Comparison of ENCODE assay signal across 19 cellular contexts in the genomic region with DNA sequence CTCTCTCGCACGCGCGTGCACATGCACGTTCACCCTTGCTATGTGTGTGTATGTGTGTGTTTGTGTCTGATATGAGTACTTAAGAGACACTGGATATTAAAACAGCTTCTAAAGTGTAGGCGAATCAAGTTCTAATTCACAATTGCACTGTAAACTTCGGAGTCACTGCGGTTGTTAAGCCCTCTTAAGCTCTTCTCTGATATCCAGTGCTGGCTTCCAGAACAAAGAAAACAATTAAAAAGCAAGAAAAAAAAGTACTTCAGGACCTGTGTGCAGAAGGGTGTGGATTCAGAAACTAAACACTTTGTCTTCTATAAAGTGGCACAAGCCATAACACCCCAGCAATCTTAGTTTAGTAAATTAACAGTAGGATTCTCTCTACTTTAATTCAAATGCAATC.
DNase-seq lines count a peak whose midpoint lies in the region; TF ChIP-seq lines count a peak whose summit lies in the region.
"Had no signal": no experiment of that assay in that cellular context is flagged by ENCODE, and none has a peak within 500 bp of the region (broad histone marks: within the 10 kb centered on the region; RNA-seq: fewer than 3 reads in every experiment).

No MANE protein-coding gene starts in this region.

- no peak overlapping the region for H3K4me3 ChIP-seq in cardiac muscle cell
- no peak overlapping the region for H3K4me3 ChIP-seq in right atrium auricular region
- H3K4me3 ChIP-seq in vagina = no peak overlapping the region
- H3K4me3 ChIP-seq: BLaER1 treated with 17β-estradiol and CSF1 and Interleukin-3, amounts not matched to agents 10 nM and 100 nM; GM12878; PC-9 had no signal

- no peaks in the 10 kb centered on the region for H3K27me3 Mint-ChIP-seq in mesothelial cell of epicardium (ENCODE audit: low read depth)
- no peaks in the 10 kb centered on the region for H3K27me3 Mint-ChIP-seq in T-helper 2 cell treated with Interferon-gamma antibody and Interleukin-4, amounts not matched to agents 5 μg/mL and 100 μg/mL, for 36 hours (ENCODE audit: low read depth)
- H3K27me3 Mint-ChIP-seq: CD8-positive, alpha-beta memory T cell had no signal

- peak overlapping the region; percentile 63 for H3K27ac Mint-ChIP-seq in mesothelial cell of epicardium
- H3K27ac Mint-ChIP-seq in T-helper 2 cell treated with Interferon-gamma antibody and Interleukin-4, amounts not matched to agents 5 μg/mL and 100 μg/mL, for 36 hours = no peak overlapping the region

- TF ChIP-seq POLR2A in vagina (IDR thresholded peaks at IDR 0.05) = no peak

- H3K4me1 ChIP-seq in cardiac muscle cell (ENCODE audit: low read depth) (peaks cover 26% of the 10 kb centered on the region), right atrium auricular region (no peaks in the 10 kb centered on the region), vagina (no peaks in the 10 kb centered on the region)
- H3K4me1 ChIP-seq: BLaER1 treated with 17β-estradiol and CSF1 and Interleukin-3, amounts not matched to agents 10 nM and 100 nM had no signal

- H3K9me3 Mint-ChIP-seq in mesothelial cell of epicardium = no peaks in the 10 kb centered on the region
- peaks cover 12% of the 10 kb centered on the region for H3K9me3 Mint-ChIP-seq in T-helper 2 cell treated with Interferon-gamma antibody and Interleukin-4, amounts not matched to agents 5 μg/mL and 100 μg/mL, for 36 hours

- DNase-seq in cardiac muscle cell (ENCODE audit: low read depth in 1 of 2, low spot score in 1 of 2) (no peak), right atrium auricular region (ENCODE audit: low spot score) (no peak), mesothelial cell of epicardium (ENCODE audit: low spot score in 2 of 2, unreplicated experiment in 2 of 2) (no peak), GM13976 (ENCODE audit: low spot score) (no peak), vagina (ENCODE audit: extremely low spot score in 2 of 2) (no peak)
- DNase-seq in T-helper 2 cell treated with Interferon-gamma antibody and Interleukin-4, amounts not matched to agents 5 μg/mL and 100 μg/mL, for 36 hours (ENCODE audit: low spot score) = no peak
- DNase-seq: CD8-positive, alpha-beta memory T cell; GDM1; IMR-90; Karpas-422; MM.1S; NCI-H1092 treated with DMSO at 0.1 percent for 48 hours; NCI-H1694 treated with DMSO at 0.1 percent for 48 hours; NCI-H2171 treated with DMSO at 0.1 percent for 48 hours; NCI-H446 treated with DMSO at 0.1 percent for 48 hours; PC-9 had no signal

- peak overlapping the region; percentile 31 for H3K27ac ChIP-seq in cardiac muscle cell
- H3K27ac ChIP-seq in right atrium auricular region = no peak overlapping the region
- H3K27ac ChIP-seq in adipose tissue (ENCODE audit: low read depth, low read length) = peak overlapping the region; percentile 0
- no peak overlapping the region for H3K27ac ChIP-seq in vagina
- H3K27ac ChIP-seq: BLaER1 treated with 17β-estradiol and CSF1 and Interleukin-3, amounts not matched to agents 10 nM and 100 nM; PC-9 had no signal

- peaks cover 51% of the 10 kb centered on the region for H3K4me1 Mint-ChIP-seq in mesothelial cell of epicardium
- H3K4me1 Mint-ChIP-seq in T-helper 2 cell treated with Interferon-gamma antibody and Interleukin-4, amounts not matched to agents 5 μg/mL and 100 μg/mL, for 36 hours (ENCODE audit: low read depth) = no peaks in the 10 kb centered on the region
- H3K4me1 Mint-ChIP-seq: CD8-positive, alpha-beta memory T cell had no signal

- H3K36me3 ChIP-seq in cardiac muscle cell (no peaks in the 10 kb centered on the region), right atrium auricular region (no peaks in the 10 kb centered on the region), vagina (no peaks in the 10 kb centered on the region)
- H3K36me3 ChIP-seq: BLaER1 treated with 17β-estradiol and CSF1 and Interleukin-3, amounts not matched to agents 10 nM and 100 nM had no signal

- in situ Hi-C loops in GM13976 (cut with MboI; ENCODE audit: low sequenced_read_pairs, unreplicated experiment) = no loop called here

- TF ChIP-seq CTCF in cardiac muscle cell (IDR thresholded peaks at IDR 0.05; ENCODE audit: low read depth, low read length) = no peak
- TF ChIP-seq CTCF in right atrium auricular region (IDR thresholded peaks at IDR 0.05) = no peak
- TF ChIP-seq CTCF in mesothelial cell of epicardium (IDR thresholded peaks at IDR 0.05; ENCODE audit: unreplicated experiment) = no peak
- TF ChIP-seq CTCF in GM13976 (IDR thresholded peaks at IDR 0.05; ENCODE audit: borderline replicate concordance, control extremely low read depth, extremely low read depth, insufficient read depth, missing control alignments) = no peak
- TF ChIP-seq CTCF in vagina (IDR thresholded peaks at IDR 0.05) = no peak

- H3K9me3 ChIP-seq in cardiac muscle cell (ENCODE audit: low read depth) (no peaks in the 10 kb centered on the region), right atrium auricular region (no peaks in the 10 kb centered on the region), vagina (no peaks in the 10 kb centered on the region)
- H3K9me3 ChIP-seq: BLaER1 treated with 17β-estradiol and CSF1 and Interleukin-3, amounts not matched to agents 10 nM and 100 nM had no signal

- no peak overlapping the region for H3K4me3 Mint-ChIP-seq in mesothelial cell of epicardium
- no peak overlapping the region for H3K4me3 Mint-ChIP-seq in T-helper 2 cell treated with Interferon-gamma antibody and Interleukin-4, amounts not matched to agents 5 μg/mL and 100 μg/mL, for 36 hours
- H3K4me3 Mint-ChIP-seq: CD8-positive, alpha-beta memory T cell had no signal

- H3K27me3 ChIP-seq in cardiac muscle cell (no peaks in the 10 kb centered on the region), right atrium auricular region (no peaks in the 10 kb centered on the region), vagina (no peaks in the 10 kb centered on the region)
- H3K27me3 ChIP-seq: BLaER1 treated with 17β-estradiol and CSF1 and Interleukin-3, amounts not matched to agents 10 nM and 100 nM had no signal

- no peaks in the 10 kb centered on the region for H3K36me3 Mint-ChIP-seq in mesothelial cell of epicardium
- H3K36me3 Mint-ChIP-seq in T-helper 2 cell treated with Interferon-gamma antibody and Interleukin-4, amounts not matched to agents 5 μg/mL and 100 μg/mL, for 36 hours (ENCODE audit: low read depth) = no peaks in the 10 kb centered on the region

- WGBS in adipose tissue, 3 donors = 79 to 86% (median 80%) methylated on average over 8 of the region's 8 CpGs

- intact Hi-C loops in vagina (cut with DNase I) = no loop called here

Comparison
In these comparisons a context has a peak if more than half of its experiments do, and no peak if none do; other contexts are left out.
1. H3K27ac ChIP-seq: peak in cardiac muscle cell (single experiment) and adipose tissue (single experiment); none in right atrium auricular region (0 of 2) and vagina (single experiment).